In the genomic region with DNA sequence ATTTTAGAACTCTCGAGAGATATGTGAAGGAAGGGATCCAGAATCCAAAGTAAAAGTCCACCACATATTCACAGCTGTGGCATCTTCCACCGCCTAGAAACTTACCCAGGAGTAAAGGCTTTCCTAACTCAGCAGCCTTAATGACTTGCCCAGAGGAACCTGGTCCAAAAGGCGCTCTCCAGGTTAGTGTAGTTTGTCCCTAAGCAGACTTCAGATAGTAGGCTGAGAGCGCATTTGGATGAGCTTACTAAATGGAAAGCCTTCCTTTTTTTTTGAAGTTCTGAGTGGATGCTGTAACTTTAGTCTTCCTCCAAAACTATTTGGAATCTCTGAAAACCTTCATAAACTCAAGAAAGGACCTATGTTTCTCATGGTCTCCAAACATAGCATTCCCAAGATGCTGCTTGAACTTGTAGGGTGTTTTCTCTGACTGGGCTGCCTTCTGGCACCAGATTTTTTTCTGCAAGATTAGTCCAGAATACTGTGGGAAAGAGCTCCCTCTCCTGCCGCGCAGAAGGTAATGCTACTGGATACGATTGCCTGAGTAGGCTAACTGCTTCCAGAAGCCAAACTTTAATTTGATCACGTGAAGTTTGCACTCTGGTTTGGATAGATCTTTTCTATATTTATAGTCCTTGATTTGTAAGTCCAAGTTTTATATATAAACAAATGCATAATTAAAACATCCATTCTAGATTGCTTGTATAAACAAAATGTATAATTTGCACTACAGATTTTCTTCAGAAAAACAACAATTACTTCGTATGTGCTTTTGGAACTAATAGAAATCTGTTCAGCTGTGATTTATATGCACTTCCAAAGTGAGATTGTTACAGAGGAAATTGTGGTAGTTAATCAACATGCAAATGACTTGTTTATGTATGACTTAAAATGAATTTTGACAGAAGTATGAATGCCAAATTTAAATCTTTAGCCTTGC, we compare ENCODE assay signal across 8 cellular contexts. TPM values are rescaled to one million over a fixed set of nuclear protein-coding genes. Genes with fewer than 3 reads are reported as not detected.
DNase-seq lines count a peak whose midpoint lies in the region; ATAC-seq and TF ChIP-seq lines count a peak whose summit lies in the region.

No MANE protein-coding gene starts in this region.

- no peaks in the 10 kb centered on the region for H3K9me3 Mint-ChIP-seq in activated CD8-positive, alpha-beta T cell treated with anti-CD3 and anti-CD28 coated beads for 36 hours
- no peaks in the 10 kb centered on the region for H3K9me3 Mint-ChIP-seq in activated CD8-positive, alpha-beta memory T cell treated with anti-CD3 and anti-CD28 coated beads, Interleukin-2, amount 10 ng/mL, durations not matched to agents 7 days and 5 days (ENCODE audit: low read depth)

- no peaks in the 10 kb centered on the region for H3K9me3 ChIP-seq in sigmoid colon

- TF ChIP-seq POLR2A in sigmoid colon (IDR thresholded peaks at IDR 0.05) = no peak

- no peaks in the 10 kb centered on the region for H3K36me3 Mint-ChIP-seq in activated CD8-positive, alpha-beta T cell treated with anti-CD3 and anti-CD28 coated beads for 36 hours (ENCODE audit: low read depth)
- H3K36me3 Mint-ChIP-seq in activated CD8-positive, alpha-beta memory T cell treated with anti-CD3 and anti-CD28 coated beads, Interleukin-2, amount 10 ng/mL, durations not matched to agents 7 days and 5 days = no peaks in the 10 kb centered on the region

- peak; percentile 86 for ATAC-seq in GM18858 (IDR thresholded peaks at IDR 0.05; ENCODE audit: unreplicated experiment)
- ATAC-seq in HG03135 (IDR thresholded peaks at IDR 0.05; ENCODE audit: unreplicated experiment) = peak; percentile 84
- peak; percentile 49 for ATAC-seq in activated CD8-positive, alpha-beta T cell treated with anti-CD3 and anti-CD28 coated beads for 36 hours
- peak; percentile 75 to 84 for ATAC-seq in left cardiac atrium
- no peak for ATAC-seq in activated CD8-positive, alpha-beta memory T cell treated with anti-CD3 and anti-CD28 coated beads, Interleukin-2, amount 10 ng/mL, durations not matched to agents 7 days and 5 days

- H3K4me1 ChIP-seq in sigmoid colon = no peaks in the 10 kb centered on the region

- H3K27me3 ChIP-seq in sigmoid colon = no peaks in the 10 kb centered on the region

- peak; percentile 24 to 36 for DNase-seq in AML-193 (lab: John Stamatoyannopoulos, UW)
- peak; percentile 48 for DNase-seq in NCI-H2196 (lab: John Stamatoyannopoulos, UW; ENCODE audit: unreplicated experiment)
- DNase-seq in activated CD8-positive, alpha-beta T cell treated with anti-CD3 and anti-CD28 coated beads for 36 hours = peak; percentile 35
- peak; percentile 40 for DNase-seq in left cardiac atrium
- DNase-seq in sigmoid colon = no peak
- no peak for DNase-seq in activated CD8-positive, alpha-beta memory T cell treated with anti-CD3 and anti-CD28 coated beads, Interleukin-2, amount 10 ng/mL, durations not matched to agents 7 days and 5 days

- intact Hi-C loops in activated CD8-positive, alpha-beta T cell treated with anti-CD3 and anti-CD28 coated beads for 36 hours (cut with micrococcal nuclease) = no loop called here
- intact Hi-C loops in left cardiac atrium (cut with DNase I) = loop anchor here in 1 of 2 donors (2.0 to 10.0 kb wide), 3 partner anchors 614 to 820 kb away; no protein-coding TSS in a partner anchor
- intact Hi-C loops in sigmoid colon (cut with DNase I) = loop anchor here (10.0 kb wide), 1 partner anchor 630 kb away; no protein-coding TSS in a partner anchor

- peaks cover 17% of the 10 kb centered on the region for H3K27me3 Mint-ChIP-seq in activated CD8-positive, alpha-beta T cell treated with anti-CD3 and anti-CD28 coated beads for 36 hours
- H3K27me3 Mint-ChIP-seq in activated CD8-positive, alpha-beta memory T cell treated with anti-CD3 and anti-CD28 coated beads, Interleukin-2, amount 10 ng/mL, durations not matched to agents 7 days and 5 days = peaks cover 13% of the 10 kb centered on the region

- CTCF ChIA-PET in activated CD8-positive, alpha-beta T cell treated with anti-CD3 and anti-CD28 coated beads for 36 hours (lab: Charles Lee) = interaction anchor here (0.7 to 1.3 kb wide), 8 partner anchors 13 to 683 kb away, joined by 3 to 4 read pairs (median 3); no protein-coding TSS in a partner anchor
- CTCF ChIA-PET in activated CD8-positive, alpha-beta memory T cell treated with anti-CD3 and anti-CD28 coated beads, Interleukin-2, amount 10 ng/mL, durations not matched to agents 7 days and 5 days (lab: Charles Lee) = interaction anchor here (0.8 kb wide), 1 partner anchor 21 kb away, joined by 3 read pairs; no protein-coding TSS in a partner anchor

- 43 to 46% methylated on average over 9 of the region's 9 CpGs for WGBS in sigmoid colon, 2 donors

- POLR2A ChIA-PET in activated CD8-positive, alpha-beta T cell treated with anti-CD3 and anti-CD28 coated beads for 36 hours (lab: Charles Lee) = no interaction called here

- H3K27ac Mint-ChIP-seq in activated CD8-positive, alpha-beta T cell treated with anti-CD3 and anti-CD28 coated beads for 36 hours = no peak overlapping the region
- H3K27ac Mint-ChIP-seq in activated CD8-positive, alpha-beta memory T cell treated with anti-CD3 and anti-CD28 coated beads, Interleukin-2, amount 10 ng/mL, durations not matched to agents 7 days and 5 days = no peak overlapping the region

- no peak overlapping the region for H3K4me3 Mint-ChIP-seq in activated CD8-positive, alpha-beta T cell treated with anti-CD3 and anti-CD28 coated beads for 36 hours
- H3K4me3 Mint-ChIP-seq in activated CD8-positive, alpha-beta memory T cell treated with anti-CD3 and anti-CD28 coated beads, Interleukin-2, amount 10 ng/mL, durations not matched to agents 7 days and 5 days = no peak overlapping the region

- H3K4me3 ChIP-seq in sigmoid colon = no peak overlapping the region

- H3K36me3 ChIP-seq in sigmoid colon = no peaks in the 10 kb centered on the region

- no peak overlapping the region for H3K27ac ChIP-seq in sigmoid colon

- peak; percentile 68 for TF ChIP-seq CTCF in activated CD8-positive, alpha-beta T cell treated with anti-CD3 and anti-CD28 coated beads for 36 hours (IDR thresholded peaks at IDR 0.05)
- peak in 3 of 4 experiments; percentile 50 to 69 (median 55) for TF ChIP-seq CTCF in sigmoid colon (IDR thresholded peaks at IDR 0.05)

- no peak for TF ChIP-seq EP300 in sigmoid colon (IDR thresholded peaks at IDR 0.05)

- no peaks in the 10 kb centered on the region for H3K4me1 Mint-ChIP-seq in activated CD8-positive, alpha-beta T cell treated with anti-CD3 and anti-CD28 coated beads for 36 hours (ENCODE audit: low read depth)
- H3K4me1 Mint-ChIP-seq in activated CD8-positive, alpha-beta memory T cell treated with anti-CD3 and anti-CD28 coated beads, Interleukin-2, amount 10 ng/mL, durations not matched to agents 7 days and 5 days = no peaks in the 10 kb centered on the region

RNA-seq across cellular contexts. Expression of gene GPR37, which starts 19.6 kb away (rescaled TPM):
- total RNA-seq in activated CD8-positive, alpha-beta T cell treated with anti-CD3 and anti-CD28 coated beads for 36 hours = not detected
- total RNA-seq in left cardiac atrium (under 1 TPM; 0.24 to 0.32 TPM), sigmoid colon (1 to 10 TPM in 3 of 4 donors, under 1 TPM in 1; 0.68 to 2.3 (median 1.4) TPM)
- under 1 TPM in 1 of 3 donors, not detected in 2; 0.69 TPM for polyA plus RNA-seq in sigmoid colon
- total RNA-seq in activated CD8-positive, alpha-beta memory T cell treated with anti-CD3 and anti-CD28 coated beads, Interleukin-2, amount 10 ng/mL, durations not matched to agents 7 days and 5 days = not detected

Comparison
In these comparisons a context has a peak if more than half of its experiments do, and no peak if none do; other contexts are left out.
1. DNase-seq: peak in AML-193 (2 of 2), NCI-H2196 (single experiment), activated CD8-positive, alpha-beta T cell treated with anti-CD3 and anti-CD28 coated beads for 36 hours (single experiment) and left cardiac atrium (single experiment); none in sigmoid colon (single experiment) and activated CD8-positive, alpha-beta memory T cell treated with anti-CD3 and anti-CD28 coated beads, Interleukin-2, amount 10 ng/mL, durations not matched to agents 7 days and 5 days (single experiment).